In the genomic region with DNA sequence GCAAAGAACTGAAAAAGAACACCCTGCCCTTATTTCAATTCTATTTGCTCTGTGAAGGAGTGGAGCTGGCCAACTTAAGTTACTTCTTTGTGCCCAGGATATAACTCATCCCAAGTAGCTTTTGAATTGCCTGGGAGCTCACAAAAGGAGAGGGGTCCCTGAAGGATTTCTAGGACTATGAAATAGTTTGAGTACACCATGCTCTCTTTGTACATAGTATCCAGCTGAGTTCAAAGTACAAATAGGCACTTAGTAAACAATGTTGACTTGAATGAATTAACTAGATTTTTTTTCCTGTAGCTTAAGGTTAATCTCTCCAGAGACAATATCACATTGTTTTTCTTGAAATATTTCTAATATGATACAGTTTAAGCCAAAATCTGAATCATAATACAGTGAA, we compare ENCODE assay signal across 1 cellular context.
TF ChIP-seq lines count a peak whose summit lies in the region.

No MANE protein-coding gene starts in this region.

TF ChIP-seq in HepG2, 621 proteins besides CTCF, POLR2A, EP300 and RAD21 (continued from another document and continues in another):
- TF ChIP-seq AHDC1 (CRISPR knock-in tag; IDR thresholded peaks at IDR 0.05; ENCODE audit: borderline replicate concordance) = peak; percentile 93; the same call in 1 of the 2 replicates
- peak; percentile 66 for TF ChIP-seq ASH2L (IDR thresholded peaks at IDR 0.05; ENCODE audit: insufficient read length, low read depth, low read length)
- TF ChIP-seq ZNF143 (CRISPR knock-in tag; IDR thresholded peaks at IDR 0.05) = no peak
- TF ChIP-seq HDAC2 (CRISPR knock-in tag; IDR thresholded peaks at IDR 0.05) = peak; percentile 47; the same call in 1 of the 2 replicates
- TF ChIP-seq CREM (IDR thresholded peaks at IDR 0.05) = peak; percentile 33; the same call in 1 of the 2 replicates
- no peak for TF ChIP-seq CREM (CRISPR knock-in tag; IDR thresholded peaks at IDR 0.05)
- TF ChIP-seq RXRB (CRISPR knock-in tag; IDR thresholded peaks at IDR 0.05; ENCODE audit: borderline replicate concordance) = peak; percentile 53; the same call in 1 of the 2 replicates
- 0 out of 2 replicates have a peak, but pooled peaks have one; percentile 65 for TF ChIP-seq EHMT2 (IDR thresholded peaks at IDR 0.05; ENCODE audit: borderline replicate concordance, low read depth, low read length)
- TF ChIP-seq ZNF816 (CRISPR knock-in tag; IDR thresholded peaks at IDR 0.05; ENCODE audit: borderline replicate concordance) = 0 out of 2 replicates have a peak, but pooled peaks have one; percentile 63
- TF ChIP-seq, protein P1, sequence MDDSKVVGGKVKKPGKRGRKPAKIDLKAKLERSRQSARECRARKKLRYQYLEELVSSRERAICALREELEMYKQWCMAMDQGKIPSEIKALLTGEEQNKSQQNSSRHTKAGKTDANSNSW (CRISPR knock-in tag; IDR thresholded peaks at IDR 0.05; ENCODE audit: borderline replicate concordance) = no peak
- TF ChIP-seq, protein P2, sequence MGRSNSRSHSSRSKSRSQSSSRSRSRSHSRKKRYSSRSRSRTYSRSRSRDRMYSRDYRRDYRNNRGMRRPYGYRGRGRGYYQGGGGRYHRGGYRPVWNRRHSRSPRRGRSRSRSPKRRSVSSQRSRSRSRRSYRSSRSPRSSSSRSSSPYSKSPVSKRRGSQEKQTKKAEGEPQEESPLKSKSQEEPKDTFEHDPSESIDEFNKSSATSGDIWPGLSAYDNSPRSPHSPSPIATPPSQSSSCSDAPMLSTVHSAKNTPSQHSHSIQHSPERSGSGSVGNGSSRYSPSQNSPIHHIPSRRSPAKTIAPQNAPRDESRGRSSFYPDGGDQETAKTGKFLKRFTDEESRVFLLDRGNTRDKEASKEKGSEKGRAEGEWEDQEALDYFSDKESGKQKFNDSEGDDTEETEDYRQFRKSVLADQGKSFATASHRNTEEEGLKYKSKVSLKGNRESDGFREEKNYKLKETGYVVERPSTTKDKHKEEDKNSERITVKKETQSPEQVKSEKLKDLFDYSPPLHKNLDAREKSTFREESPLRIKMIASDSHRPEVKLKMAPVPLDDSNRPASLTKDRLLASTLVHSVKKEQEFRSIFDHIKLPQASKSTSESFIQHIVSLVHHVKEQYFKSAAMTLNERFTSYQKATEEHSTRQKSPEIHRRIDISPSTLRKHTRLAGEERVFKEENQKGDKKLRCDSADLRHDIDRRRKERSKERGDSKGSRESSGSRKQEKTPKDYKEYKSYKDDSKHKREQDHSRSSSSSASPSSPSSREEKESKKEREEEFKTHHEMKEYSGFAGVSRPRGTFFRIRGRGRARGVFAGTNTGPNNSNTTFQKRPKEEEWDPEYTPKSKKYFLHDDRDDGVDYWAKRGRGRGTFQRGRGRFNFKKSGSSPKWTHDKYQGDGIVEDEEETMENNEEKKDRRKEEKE (IDR thresholded peaks at IDR 0.05) = no peak
- TF ChIP-seq ZSCAN29 (CRISPR knock-in tag; conservative IDR thresholded peaks at IDR 0.05) = 0 out of 2 replicates have a peak, but pooled peaks have one; percentile 46
- TF ChIP-seq ZNF644 (CRISPR knock-in tag; IDR thresholded peaks at IDR 0.05; ENCODE audit: low read depth) = peak; percentile 59
- TF ChIP-seq SKI (IDR thresholded peaks at IDR 0.05; ENCODE audit: partially characterized antibody) = no peak
- peak; percentile 90 for TF ChIP-seq FOXA3 (CRISPR knock-in tag; IDR thresholded peaks at IDR 0.05)
- peak; percentile 90 for TF ChIP-seq PAXIP1 (CRISPR knock-in tag; conservative IDR thresholded peaks at IDR 0.05)
- TF ChIP-seq, protein P3, sequence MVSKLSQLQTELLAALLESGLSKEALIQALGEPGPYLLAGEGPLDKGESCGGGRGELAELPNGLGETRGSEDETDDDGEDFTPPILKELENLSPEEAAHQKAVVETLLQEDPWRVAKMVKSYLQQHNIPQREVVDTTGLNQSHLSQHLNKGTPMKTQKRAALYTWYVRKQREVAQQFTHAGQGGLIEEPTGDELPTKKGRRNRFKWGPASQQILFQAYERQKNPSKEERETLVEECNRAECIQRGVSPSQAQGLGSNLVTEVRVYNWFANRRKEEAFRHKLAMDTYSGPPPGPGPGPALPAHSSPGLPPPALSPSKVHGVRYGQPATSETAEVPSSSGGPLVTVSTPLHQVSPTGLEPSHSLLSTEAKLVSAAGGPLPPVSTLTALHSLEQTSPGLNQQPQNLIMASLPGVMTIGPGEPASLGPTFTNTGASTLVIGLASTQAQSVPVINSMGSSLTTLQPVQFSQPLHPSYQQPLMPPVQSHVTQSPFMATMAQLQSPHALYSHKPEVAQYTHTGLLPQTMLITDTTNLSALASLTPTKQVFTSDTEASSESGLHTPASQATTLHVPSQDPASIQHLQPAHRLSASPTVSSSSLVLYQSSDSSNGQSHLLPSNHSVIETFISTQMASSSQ (IDR thresholded peaks at IDR 0.05; ENCODE audit: low read depth) = no peak
- TF ChIP-seq, protein P3 (CRISPR knock-in tag; IDR thresholded peaks at IDR 0.05; ENCODE audit: borderline replicate concordance) = peak; percentile 35; the same call in 1 of the 2 replicates
- peak; percentile 12; the same call in 1 of the 2 replicates for TF ChIP-seq HDAC1 (CRISPR knock-in tag; IDR thresholded peaks at IDR 0.05)
- peak; percentile 26; the same call in 1 of the 2 replicates for TF ChIP-seq ZSCAN9 (CRISPR knock-in tag; IDR thresholded peaks at IDR 0.05; ENCODE audit: borderline replicate concordance)
- TF ChIP-seq NFIC (IDR thresholded peaks at IDR 0.05; ENCODE audit: low read length) = peak; percentile 58
- peak; percentile 86; the same call in 1 of the 2 replicates for TF ChIP-seq ZNF362 (CRISPR knock-in tag; IDR thresholded peaks at IDR 0.05; ENCODE audit: borderline replicate concordance)
- no peak; the same call in 1 of the 2 replicates for TF ChIP-seq RCOR2 (CRISPR knock-in tag; IDR thresholded peaks at IDR 0.05)
- TF ChIP-seq HOMEZ (CRISPR knock-in tag; IDR thresholded peaks at IDR 0.05; ENCODE audit: low read depth) = peak; percentile 82; the same call in 1 of the 2 replicates
- peak; percentile 52; the same call in 1 of the 2 replicates for TF ChIP-seq FOXJ3 (CRISPR knock-in tag; IDR thresholded peaks at IDR 0.05; ENCODE audit: borderline replicate concordance)
- TF ChIP-seq BCL6 (CRISPR knock-in tag; IDR thresholded peaks at IDR 0.05) = peak; percentile 91
- TF ChIP-seq MIER3 (CRISPR knock-in tag; IDR thresholded peaks at IDR 0.05; ENCODE audit: borderline replicate concordance) = 0 out of 2 replicates have a peak, but pooled peaks have one; percentile 30
- no peak for TF ChIP-seq NR2C2 (CRISPR knock-in tag; IDR thresholded peaks at IDR 0.05; ENCODE audit: borderline replicate concordance)
- TF ChIP-seq SOX6 (IDR thresholded peaks at IDR 0.05) = no peak
- TF ChIP-seq SOX6 (CRISPR knock-in tag; IDR thresholded peaks at IDR 0.05) = peak; percentile 74
- peak; percentile 63; the same call in 1 of the 2 replicates for TF ChIP-seq SAP130 (CRISPR knock-in tag; IDR thresholded peaks at IDR 0.05; ENCODE audit: low read depth)
- TF ChIP-seq CHCHD3 (CRISPR knock-in tag; IDR thresholded peaks at IDR 0.05) = no peak
- peak; percentile 76; the same call in 1 of the 2 replicates for TF ChIP-seq SOX5 (CRISPR knock-in tag; IDR thresholded peaks at IDR 0.05; ENCODE audit: borderline replicate concordance)
- peak; percentile 28; the same call in 1 of the 2 replicates for TF ChIP-seq MED13 (CRISPR knock-in tag; IDR thresholded peaks at IDR 0.05)
- TF ChIP-seq SP1 (IDR thresholded peaks at IDR 0.05) = no peak
- TF ChIP-seq SP1 (CRISPR knock-in tag; IDR thresholded peaks at IDR 0.05) = no peak
- peak; percentile 77; the same call in 1 of the 2 replicates for TF ChIP-seq MIXL1 (CRISPR knock-in tag; IDR thresholded peaks at IDR 0.05)
- TF ChIP-seq KLF16 (CRISPR knock-in tag; IDR thresholded peaks at IDR 0.05) = peak in 1 of 2 experiments; percentile 57; a peak in 2 of 4 replicates
